Comparison of ENCODE assay signal across 1 cellular context in the genomic region with DNA sequence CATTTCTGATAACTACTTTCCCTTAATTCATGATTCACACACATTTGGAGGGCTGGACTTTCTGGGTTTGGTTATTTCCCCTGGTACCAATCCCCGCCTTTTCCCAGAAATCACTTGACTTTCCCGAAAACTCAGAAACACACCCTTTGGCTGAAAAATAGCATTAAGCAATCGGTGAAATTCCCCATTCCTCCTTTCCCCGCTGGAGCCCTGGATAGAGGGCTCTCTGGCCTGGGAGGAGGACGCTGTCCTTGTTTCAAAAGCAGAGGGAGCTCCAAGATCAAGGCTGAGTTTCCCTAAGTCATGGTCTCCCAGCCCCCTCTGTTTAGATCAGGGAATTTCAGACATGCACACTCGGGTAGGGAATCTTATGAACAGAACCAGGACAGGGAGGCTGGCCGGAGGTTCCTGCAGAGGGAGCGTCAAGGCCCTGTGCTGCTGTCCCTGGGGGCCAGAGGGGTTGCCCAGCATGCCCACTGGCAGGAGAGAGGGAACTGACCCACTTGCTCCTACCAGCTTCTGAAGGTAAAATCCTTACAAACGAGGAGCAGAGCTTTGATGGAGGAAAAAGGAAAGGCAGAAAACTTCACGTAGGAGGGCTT.
TF ChIP-seq lines count a peak whose summit lies in the region.

Gene C1S, plus strand, starts transcription at position 366 of the 602 bp plus-strand sequence. CDS start 1,195 bp downstream, outside the sequence.

TF ChIP-seq in K562, 482 proteins besides CTCF, POLR2A, EP300 and RAD21 (continued from another document):
- TF ChIP-seq BRF2 (IDR thresholded peaks at IDR 0.05; ENCODE audit: borderline replicate concordance, insufficient read depth, insufficient read length), result no peak
- peak; percentile 34; the same call in 1 of the 2 replicates for TF ChIP-seq DEAF1 (CRISPR knock-in tag; IDR thresholded peaks at IDR 0.05)
- TF ChIP-seq ZNF778 (CRISPR knock-in tag; IDR thresholded peaks at IDR 0.05), result no peak
- TF ChIP-seq ZNF717 (CRISPR knock-in tag; IDR thresholded peaks at IDR 0.05), result no peak
- peak; percentile 57 for TF ChIP-seq C11orf30 (IDR thresholded peaks at IDR 0.05; ENCODE audit: low read depth)
- TF ChIP-seq ZNF316 (IDR thresholded peaks at IDR 0.05), result peak; percentile 20; the same call in 1 of the 2 replicates
- peak; percentile 69 for TF ChIP-seq MAFF (IDR thresholded peaks at IDR 0.05; ENCODE audit: low read length)
- TF ChIP-seq SMC3 (conservative IDR thresholded peaks at IDR 0.05; ENCODE audit: insufficient read depth, low read depth, low read length), result peak; percentile 53; the same call in 1 of the 2 replicates
- no peak for TF ChIP-seq SMARCA4 (IDR thresholded peaks at IDR 0.05)
- TF ChIP-seq BRD9 (IDR thresholded peaks at IDR 0.05; ENCODE audit: low read depth, partially characterized antibody), result peak; percentile 39
- no peak for TF ChIP-seq JUND (IDR thresholded peaks at IDR 0.05; ENCODE audit: borderline replicate concordance, low read depth, low read length)
- 0 out of 3 replicates have a peak, but pooled peaks have one; percentile 31 for TF ChIP-seq JUND (tag; IDR thresholded peaks at IDR 0.05; ENCODE audit: borderline replicate concordance, low read depth, low read length)
- peak; percentile 38; the same call in 1 of the 2 replicates for TF ChIP-seq CEBPB (tag; IDR thresholded peaks at IDR 0.05)
- TF ChIP-seq CTBP1 (IDR thresholded peaks at IDR 0.05; ENCODE audit: borderline replicate concordance), result 0 out of 2 replicates have a peak, but pooled peaks have one; percentile 26
- no peak for TF ChIP-seq POLR2AphosphoS2 (IDR thresholded peaks at IDR 0.05; ENCODE audit: low read length)
- no peak for TF ChIP-seq XRCC3 (IDR thresholded peaks at IDR 0.05)
- peak; percentile 90 for TF ChIP-seq MAFG (tag; conservative IDR thresholded peaks at IDR 0.05)
TF ChIP-seq in K562: peak in this region for 13.
